In the genomic region with DNA sequence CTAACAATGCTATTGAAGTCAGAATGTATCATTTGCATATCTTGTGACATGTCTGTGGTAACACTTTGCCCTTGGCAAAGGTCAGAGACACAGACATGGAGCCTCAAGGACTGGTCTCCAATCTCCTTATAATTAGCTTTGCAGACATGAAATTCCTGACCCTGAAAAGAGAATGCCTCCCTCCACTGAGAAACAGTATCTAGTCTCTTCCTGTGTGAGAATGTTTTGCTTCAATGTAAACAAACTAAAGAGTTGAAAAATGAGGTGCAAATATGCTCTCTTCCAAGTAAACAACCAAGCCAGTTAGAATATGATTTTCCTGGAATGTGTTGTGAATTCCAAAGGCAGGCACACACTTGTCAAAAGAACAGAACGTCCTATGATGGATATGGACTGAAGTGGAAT, we compare ENCODE assay signal across 3 cellular contexts.
A peak's percentile ranks its signal among the peaks of the same experiment; 100 is the strongest.
TF ChIP-seq lines count a peak whose summit lies in the region.

No MANE protein-coding gene starts in this region.

TF ChIP-seq in H1, 55 proteins besides CTCF, POLR2A, EP300 and RAD21:
- TF ChIP-seq FOSL1 (IDR thresholded peaks at IDR 0.05; ENCODE audit: insufficient read depth, low read depth, low read length) (no peak), RFX5 (IDR thresholded peaks at IDR 0.05; ENCODE audit: borderline replicate concordance, low read depth, low read length) (no peak), SUZ12 (IDR thresholded peaks at IDR 0.05; ENCODE audit: low read length) (no peak)

TF ChIP-seq in liver, 16 proteins besides CTCF, POLR2A, EP300 and RAD21:
- no peak for TF ChIP-seq FOXA1 (IDR thresholded peaks at IDR 0.05)
- TF ChIP-seq TAF1 (conservative IDR thresholded peaks at IDR 0.05), result no peak
- no peak for TF ChIP-seq HNF4A (conservative IDR thresholded peaks at IDR 0.05)
- TF ChIP-seq EGR1 (IDR thresholded peaks at IDR 0.05; ENCODE audit: low read depth in 2 of 2), result no peak
- TF ChIP-seq, protein P1, sequence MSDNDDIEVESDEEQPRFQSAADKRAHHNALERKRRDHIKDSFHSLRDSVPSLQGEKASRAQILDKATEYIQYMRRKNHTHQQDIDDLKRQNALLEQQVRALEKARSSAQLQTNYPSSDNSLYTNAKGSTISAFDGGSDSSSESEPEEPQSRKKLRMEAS (IDR thresholded peaks at IDR 0.05), result no peak
- TF ChIP-seq, protein P2, sequence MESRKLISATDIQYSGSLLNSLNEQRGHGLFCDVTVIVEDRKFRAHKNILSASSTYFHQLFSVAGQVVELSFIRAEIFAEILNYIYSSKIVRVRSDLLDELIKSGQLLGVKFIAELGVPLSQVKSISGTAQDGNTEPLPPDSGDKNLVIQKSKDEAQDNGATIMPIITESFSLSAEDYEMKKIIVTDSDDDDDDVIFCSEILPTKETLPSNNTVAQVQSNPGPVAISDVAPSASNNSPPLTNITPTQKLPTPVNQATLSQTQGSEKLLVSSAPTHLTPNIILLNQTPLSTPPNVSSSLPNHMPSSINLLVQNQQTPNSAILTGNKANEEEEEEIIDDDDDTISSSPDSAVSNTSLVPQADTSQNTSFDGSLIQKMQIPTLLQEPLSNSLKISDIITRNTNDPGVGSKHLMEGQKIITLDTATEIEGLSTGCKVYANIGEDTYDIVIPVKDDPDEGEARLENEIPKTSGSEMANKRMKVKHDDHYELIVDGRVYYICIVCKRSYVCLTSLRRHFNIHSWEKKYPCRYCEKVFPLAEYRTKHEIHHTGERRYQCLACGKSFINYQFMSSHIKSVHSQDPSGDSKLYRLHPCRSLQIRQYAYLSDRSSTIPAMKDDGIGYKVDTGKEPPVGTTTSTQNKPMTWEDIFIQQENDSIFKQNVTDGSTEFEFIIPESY (IDR thresholded peaks at IDR 0.05), result no peak
- TF ChIP-seq, protein P3, sequence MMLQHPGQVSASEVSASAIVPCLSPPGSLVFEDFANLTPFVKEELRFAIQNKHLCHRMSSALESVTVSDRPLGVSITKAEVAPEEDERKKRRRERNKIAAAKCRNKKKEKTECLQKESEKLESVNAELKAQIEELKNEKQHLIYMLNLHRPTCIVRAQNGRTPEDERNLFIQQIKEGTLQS (IDR thresholded peaks at IDR 0.05), result no peak
- no peak for TF ChIP-seq YY1 (IDR thresholded peaks at IDR 0.05)
- peak in 1 of 2 donors; percentile 39 for TF ChIP-seq RXRA (IDR thresholded peaks at IDR 0.05)
- peak; percentile 12 for TF ChIP-seq SP1 (IDR thresholded peaks at IDR 0.05)
- TF ChIP-seq GABPA (IDR thresholded peaks at IDR 0.05 in 1 of 2, conservative IDR thresholded peaks at IDR 0.05 in 1 of 2), result no peak
- no peak for TF ChIP-seq FOXA2 (IDR thresholded peaks at IDR 0.05)
- no peak for TF ChIP-seq JUND (IDR thresholded peaks at IDR 0.05)
- peak; percentile 76 for TF ChIP-seq NR2F2 (IDR thresholded peaks at IDR 0.05)
- TF ChIP-seq HNF4G (IDR thresholded peaks at IDR 0.05), result no peak
- TF ChIP-seq, protein P4, sequence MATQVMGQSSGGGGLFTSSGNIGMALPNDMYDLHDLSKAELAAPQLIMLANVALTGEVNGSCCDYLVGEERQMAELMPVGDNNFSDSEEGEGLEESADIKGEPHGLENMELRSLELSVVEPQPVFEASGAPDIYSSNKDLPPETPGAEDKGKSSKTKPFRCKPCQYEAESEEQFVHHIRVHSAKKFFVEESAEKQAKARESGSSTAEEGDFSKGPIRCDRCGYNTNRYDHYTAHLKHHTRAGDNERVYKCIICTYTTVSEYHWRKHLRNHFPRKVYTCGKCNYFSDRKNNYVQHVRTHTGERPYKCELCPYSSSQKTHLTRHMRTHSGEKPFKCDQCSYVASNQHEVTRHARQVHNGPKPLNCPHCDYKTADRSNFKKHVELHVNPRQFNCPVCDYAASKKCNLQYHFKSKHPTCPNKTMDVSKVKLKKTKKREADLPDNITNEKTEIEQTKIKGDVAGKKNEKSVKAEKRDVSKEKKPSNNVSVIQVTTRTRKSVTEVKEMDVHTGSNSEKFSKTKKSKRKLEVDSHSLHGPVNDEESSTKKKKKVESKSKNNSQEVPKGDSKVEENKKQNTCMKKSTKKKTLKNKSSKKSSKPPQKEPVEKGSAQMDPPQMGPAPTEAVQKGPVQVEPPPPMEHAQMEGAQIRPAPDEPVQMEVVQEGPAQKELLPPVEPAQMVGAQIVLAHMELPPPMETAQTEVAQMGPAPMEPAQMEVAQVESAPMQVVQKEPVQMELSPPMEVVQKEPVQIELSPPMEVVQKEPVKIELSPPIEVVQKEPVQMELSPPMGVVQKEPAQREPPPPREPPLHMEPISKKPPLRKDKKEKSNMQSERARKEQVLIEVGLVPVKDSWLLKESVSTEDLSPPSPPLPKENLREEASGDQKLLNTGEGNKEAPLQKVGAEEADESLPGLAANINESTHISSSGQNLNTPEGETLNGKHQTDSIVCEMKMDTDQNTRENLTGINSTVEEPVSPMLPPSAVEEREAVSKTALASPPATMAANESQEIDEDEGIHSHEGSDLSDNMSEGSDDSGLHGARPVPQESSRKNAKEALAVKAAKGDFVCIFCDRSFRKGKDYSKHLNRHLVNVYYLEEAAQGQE (IDR thresholded peaks at IDR 0.05), result no peak

TF ChIP-seq in GM23338, 12 proteins besides CTCF, POLR2A, EP300 and RAD21:
- TF ChIP-seq STAT1 (IDR thresholded peaks at IDR 0.05; ENCODE audit: unreplicated experiment), result no peak
